In genomic region chr14:77100961-77101360, GRCh38 we compare ENCODE assay signal across 1 cellular context.
TF ChIP-seq lines count a peak whose summit lies in the region.

No MANE protein-coding gene starts in this region.

TF ChIP-seq in GM12878, 131 proteins besides CTCF, POLR2A, EP300 and RAD21:
- TF ChIP-seq RELB (IDR thresholded peaks at IDR 0.05; ENCODE audit: low read depth), result 0 out of 2 replicates have a peak, but pooled peaks have one; percentile 19
- 0 out of 2 replicates have a peak, but pooled peaks have one; percentile 37 for TF ChIP-seq LARP7 (IDR thresholded peaks at IDR 0.05)
- TF ChIP-seq RUNX3 (IDR thresholded peaks at IDR 0.05; ENCODE audit: low read length), result peak; percentile 59
- no peak for TF ChIP-seq GATAD2B (conservative IDR thresholded peaks at IDR 0.05; ENCODE audit: low read depth)
- TF ChIP-seq STAT1 (conservative IDR thresholded peaks at IDR 0.05), result no peak
- peak; percentile 44; the same call in 1 of the 2 replicates for TF ChIP-seq ZNF384 (IDR thresholded peaks at IDR 0.05; ENCODE audit: borderline replicate concordance, low read depth, low read length)
- peak; percentile 64; the same call in 1 of the 3 replicates for TF ChIP-seq POU2F2 (IDR thresholded peaks at IDR 0.05; ENCODE audit: borderline replicate concordance, low read depth, low read length)
- peak; percentile 74; the same call in 1 of the 2 replicates for TF ChIP-seq ZBTB40 (IDR thresholded peaks at IDR 0.05; ENCODE audit: borderline replicate concordance)
- TF ChIP-seq NR2C1 (IDR thresholded peaks at IDR 0.05), result no peak
- 0 out of 4 replicates have a peak, but pooled peaks have one; percentile 8 to 29 for TF ChIP-seq BHLHE40 (IDR thresholded peaks at IDR 0.05; ENCODE audit: borderline replicate concordance in 1 of 2, low read depth in 2 of 2, low read length in 1 of 2)
